1 cellular context compared by ENCODE assay signal in genomic region chr15:63189955-63190691, GRCh38.
TF ChIP-seq lines count a peak whose summit lies in the region.

No MANE protein-coding gene starts in this region.

TF ChIP-seq in WTC11, 78 proteins besides CTCF, POLR2A, EP300 and RAD21 (continued from another document):
- no peak for TF ChIP-seq ARID4B (CRISPR knock-in tag; IDR thresholded peaks at IDR 0.05; ENCODE audit: borderline replicate concordance)
